1 cellular context compared by ENCODE assay signal in the genomic region with DNA sequence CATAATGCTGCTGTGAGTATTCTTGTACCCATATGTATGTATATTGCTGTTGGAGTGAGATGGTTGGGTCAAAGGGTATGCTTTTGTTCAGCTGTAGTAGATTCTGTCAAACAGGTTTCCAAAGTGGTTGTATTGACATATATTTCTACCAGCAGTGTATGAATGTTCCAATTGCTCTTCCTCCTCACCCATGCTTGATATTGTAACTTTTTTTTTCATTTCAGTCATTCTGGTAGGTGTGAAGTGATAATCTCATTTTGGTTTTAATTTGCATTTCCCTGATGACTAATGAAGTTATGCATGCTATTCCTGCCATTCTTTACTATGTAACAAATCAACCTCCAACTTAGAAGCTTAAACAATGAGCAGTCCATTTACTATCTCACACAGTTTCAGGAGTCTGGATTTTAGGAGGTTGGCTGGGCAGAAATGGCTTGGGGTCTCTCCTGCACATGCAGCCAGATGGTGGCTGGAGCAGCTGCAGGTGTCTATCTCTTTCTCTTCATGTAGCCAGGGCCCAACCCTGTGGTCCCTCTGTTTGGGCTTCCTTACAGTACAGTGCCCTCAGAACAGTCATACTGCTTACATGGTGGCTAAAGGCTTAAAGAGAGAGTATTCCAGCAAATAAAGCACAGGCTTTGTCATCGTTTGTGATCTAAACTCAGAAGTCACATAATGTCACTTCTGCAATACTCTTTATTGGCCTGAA.
TF ChIP-seq lines count a peak whose summit lies in the region.

No MANE protein-coding gene starts in this region.

TF ChIP-seq in HEK293, 187 proteins besides CTCF, POLR2A, EP300 and RAD21:
- TF ChIP-seq ZNF112 (tag by site-specific recombination; IDR thresholded peaks at IDR 0.05) (no peak), ZNF239 (tag by site-specific recombination; IDR thresholded peaks at IDR 0.05) (no peak), ZNF354C (tag by site-specific recombination; IDR thresholded peaks at IDR 0.05; ENCODE audit: borderline replicate concordance, low read depth) (no peak), ZSCAN16 (tag by site-specific recombination; IDR thresholded peaks at IDR 0.05) (no peak), ZNF416 (tag by site-specific recombination; IDR thresholded peaks at IDR 0.05) (no peak), SETDB1 (IDR thresholded peaks at IDR 0.05; ENCODE audit: insufficient read length, low read length) (no peak), ZNF449 (tag by site-specific recombination; IDR thresholded peaks at IDR 0.05) (peak; percentile 74; the same call in 1 of the 2 replicates)
- TF ChIP-seq, protein P1, sequence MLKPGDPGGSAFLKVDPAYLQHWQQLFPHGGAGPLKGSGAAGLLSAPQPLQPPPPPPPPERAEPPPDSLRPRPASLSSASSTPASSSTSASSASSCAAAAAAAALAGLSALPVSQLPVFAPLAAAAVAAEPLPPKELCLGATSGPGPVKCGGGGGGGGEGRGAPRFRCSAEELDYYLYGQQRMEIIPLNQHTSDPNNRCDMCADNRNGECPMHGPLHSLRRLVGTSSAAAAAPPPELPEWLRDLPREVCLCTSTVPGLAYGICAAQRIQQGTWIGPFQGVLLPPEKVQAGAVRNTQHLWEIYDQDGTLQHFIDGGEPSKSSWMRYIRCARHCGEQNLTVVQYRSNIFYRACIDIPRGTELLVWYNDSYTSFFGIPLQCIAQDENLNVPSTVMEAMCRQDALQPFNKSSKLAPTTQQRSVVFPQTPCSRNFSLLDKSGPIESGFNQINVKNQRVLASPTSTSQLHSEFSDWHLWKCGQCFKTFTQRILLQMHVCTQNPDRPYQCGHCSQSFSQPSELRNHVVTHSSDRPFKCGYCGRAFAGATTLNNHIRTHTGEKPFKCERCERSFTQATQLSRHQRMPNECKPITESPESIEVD (tag by site-specific recombination; IDR thresholded peaks at IDR 0.05): no peak
